ENCODE assay signal across 18 cellular contexts in the genomic region with DNA sequence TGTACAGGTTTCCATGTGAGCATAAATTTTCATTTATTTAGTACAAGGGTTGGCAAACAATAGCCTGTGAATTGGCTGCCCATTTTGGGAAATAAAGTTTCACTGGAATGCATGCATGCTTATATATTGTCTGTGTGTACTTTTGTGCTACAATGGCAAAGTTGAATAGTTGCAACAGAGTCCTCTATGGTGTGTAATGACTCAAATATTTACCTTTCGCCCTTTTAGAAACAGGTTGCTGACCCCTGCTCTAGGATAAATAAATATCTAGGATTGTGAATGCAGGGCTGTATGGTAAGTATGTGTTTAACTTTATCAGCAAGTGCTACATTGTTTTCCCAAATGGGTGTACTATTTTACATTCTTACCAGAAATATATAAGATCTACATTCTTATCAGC. TPM values are rescaled to one million over a fixed set of nuclear protein-coding genes. Genes with fewer than 3 reads are reported as not detected.
DNase-seq lines count a peak whose midpoint lies in the region; ATAC-seq, FAIRE-seq and TF ChIP-seq lines count a peak whose summit lies in the region.
"Had no signal": no experiment of that assay in that cellular context is flagged by ENCODE, and none has a peak within 500 bp of the region (broad histone marks: within the 10 kb centered on the region; RNA-seq: fewer than 3 reads in every experiment).

No MANE protein-coding gene starts in this region.

- no TSS peak for BruUV-seq in GM12878 (replicated peaks; lab: Mats Ljungman, UMichigan)

- peak; percentile 56 for DNase-seq in HuH-7 (ENCODE audit: low spot score)
- DNase-seq in NCI-H748 (lab: John Stamatoyannopoulos, UW; ENCODE audit: unreplicated experiment): peak; percentile 43
- DNase-seq in GM12878 (ENCODE audit: low read depth, low spot score): no peak
- no peak for DNase-seq in Right ventricle myocardium inferior (ENCODE audit: missing footprints)
- DNase-seq in D341Med (ENCODE audit: low spot score): no peak
- DNase-seq in heart left ventricle: no peak
- DNase-seq: ACHN; Calu3; CD4-positive, CD25-positive, alpha-beta regulatory T cell; DND-41; GDM1; HCEC 1CT; HFFc6; IMR-90 had no signal

- H4K20me1 ChIP-seq in GM12878 (ENCODE audit: control insufficient read depth, insufficient read depth): no peaks in the 10 kb centered on the region
- H4K20me1 ChIP-seq: BLaER1 treated with 17β-estradiol and CSF1 and Interleukin-3, amounts not matched to agents 10 nM and 100 nM had no signal

- in situ Hi-C loops in GM12878 (cut with MboI): no loop called here

- ATAC-seq in GM12878: no peak
- ATAC-seq in Right ventricle myocardium inferior: no peak
- ATAC-seq in heart left ventricle: no peak

- TF ChIP-seq RAD21 in GM12878 (IDR thresholded peaks at IDR 0.05; ENCODE audit: insufficient read depth, low read depth, low read length) (no peak), liver (IDR thresholded peaks at IDR 0.05) (peak; percentile 4 to 19)

- H3K4me3 ChIP-seq in GM12878 (no peak overlapping the region), liver (ENCODE audit: low read depth in 1 of 3, low read length in 3 of 3) (no peak overlapping the region), heart left ventricle (no peak overlapping the region)
- H3K4me3 ChIP-seq: BLaER1 treated with 17β-estradiol and CSF1 and Interleukin-3, amounts not matched to agents 10 nM and 100 nM had no signal

- H3K79me2 ChIP-seq in GM12878 (ENCODE audit: control insufficient read depth, insufficient read depth, low read length): no peaks in the 10 kb centered on the region

- intact Hi-C loops in GM12878 (cut with micrococcal nuclease; ENCODE audit: unreplicated experiment): no loop called here
- intact Hi-C loops in Right ventricle myocardium inferior (cut with DNase I): no loop called here
- intact Hi-C loops in heart left ventricle (cut with DNase I): no loop called here

- RAD21 ChIA-PET in GM12878 (lab: Charles Lee; ENCODE audit: unreplicated experiment): no interaction called here

- H3K4me2 ChIP-seq in GM12878 (ENCODE audit: control insufficient read depth, insufficient read depth): no peak overlapping the region
- H3K4me2 ChIP-seq: BLaER1 treated with 17β-estradiol and CSF1 and Interleukin-3, amounts not matched to agents 10 nM and 100 nM had no signal

- FAIRE-seq in GM12878 (lab: Jason Lieb, UNC): peak; percentile 61
- FAIRE-seq: GM19239, HTR-8/SVneo had no signal

- H3K9ac ChIP-seq in GM12878 (ENCODE audit: control insufficient read depth, insufficient read depth, low read length) (no peak overlapping the region), liver (ENCODE audit: low read depth in 1 of 2, low read length in 2 of 2) (no peak overlapping the region)
- H3K9ac ChIP-seq: BLaER1 treated with 17β-estradiol and CSF1 and Interleukin-3, amounts not matched to agents 10 nM and 100 nM had no signal

- no peak for TF ChIP-seq EP300 in GM12878 (IDR thresholded peaks at IDR 0.05; ENCODE audit: borderline replicate concordance in 1 of 2, control insufficient read depth in 1 of 2, low read depth in 2 of 2, low read length in 2 of 2)

- no peaks in the 10 kb centered on the region for H3K27me3 ChIP-seq in GM12878 (replicated peaks in 1 of 2; ENCODE audit: control insufficient read depth in 2 of 2, insufficient read depth in 2 of 2, low read length in 1 of 2)
- no peaks in the 10 kb centered on the region for H3K27me3 ChIP-seq in liver (ENCODE audit: control insufficient read depth in 4 of 4, insufficient read depth in 4 of 4, low read length in 3 of 4)
- H3K27me3 ChIP-seq in heart left ventricle: no peaks in the 10 kb centered on the region
- H3K27me3 ChIP-seq: BLaER1 treated with 17β-estradiol and CSF1 and Interleukin-3, amounts not matched to agents 10 nM and 100 nM had no signal

- no peak overlapping the region for H2AFZ ChIP-seq in GM12878 (ENCODE audit: control insufficient read depth, low read depth, low read length)

- no peak overlapping the region for H3K27ac ChIP-seq in GM12878 (ENCODE audit: control insufficient read depth, insufficient read depth)
- no peak overlapping the region for H3K27ac ChIP-seq in liver (ENCODE audit: low read depth in 1 of 2, low read length in 2 of 2)
- no peak overlapping the region for H3K27ac ChIP-seq in heart left ventricle
- H3K27ac ChIP-seq: BLaER1 treated with 17β-estradiol and CSF1 and Interleukin-3, amounts not matched to agents 10 nM and 100 nM had no signal

- WGBS in GM12878 (ENCODE audit: insufficient coverage, insufficient replicate concordance, low lambda C conversion rate, missing lambda C conversion rate): 100% methylated on average over 1 of the region's 1 CpG
- WGBS in liver: 37% methylated on average over 1 of the region's 1 CpG
- WGBS in heart left ventricle, 4 donors: 87 to 99% (median 96%) methylated on average over 1 of the region's 1 CpG

- TF ChIP-seq CTCF in GM12878 (IDR thresholded peaks at IDR 0.05 in 2 of 3, conservative IDR thresholded peaks at IDR 0.05 in 1 of 3; ENCODE audit: control insufficient read depth in 2 of 3, extremely low read depth in 1 of 3, insufficient read depth in 1 of 3, low read depth in 3 of 3, low read length in 3 of 3) (no peak), liver (IDR thresholded peaks at IDR 0.05; ENCODE audit: low read depth, low read length, missing input control) (no peak), heart left ventricle (IDR thresholded peaks at IDR 0.05) (no peak)

- H3K4me1 ChIP-seq in GM12878 (ENCODE audit: control insufficient read depth, insufficient read depth, low read length): no peaks in the 10 kb centered on the region
- H3K4me1 ChIP-seq in liver (ENCODE audit: control insufficient read depth in 4 of 4, insufficient read depth in 4 of 4, low read length in 3 of 4): no peaks in the 10 kb centered on the region
- H3K4me1 ChIP-seq in heart left ventricle: peaks cover 0 to 3% (median 0%) of the 10 kb centered on the region in 12 donors
- H3K4me1 ChIP-seq: BLaER1 treated with 17β-estradiol and CSF1 and Interleukin-3, amounts not matched to agents 10 nM and 100 nM had no signal

- TF ChIP-seq POLR2A in GM12878 (IDR thresholded peaks at IDR 0.05; ENCODE audit: low read depth, low read length): no peak
- TF ChIP-seq POLR2A in heart left ventricle (IDR thresholded peaks at IDR 0.05): no peak

- H3K9me3 ChIP-seq in GM12878 (replicated peaks; ENCODE audit: control insufficient read depth, insufficient read depth, low read length): no peaks in the 10 kb centered on the region
- H3K9me3 ChIP-seq in liver (ENCODE audit: control insufficient read depth in 4 of 4, low read length in 3 of 4): no peaks in the 10 kb centered on the region
- peaks cover 0 to 13% (median 0%) of the 10 kb centered on the region in 12 donors for H3K9me3 ChIP-seq in heart left ventricle

- SMC1A ChIA-PET in GM12878 (lab: Charles Lee; ENCODE audit: uncharacterized antibody, unreplicated experiment): interaction anchor here (0.6 kb wide), 1 partner anchor 10 kb away, joined by 3 read pairs; no protein-coding TSS in a partner anchor

- POLR2A ChIA-PET in GM12878 (lab: Charles Lee): no interaction called here

- H3K36me3 ChIP-seq in GM12878 (ENCODE audit: control insufficient read depth in 2 of 2, insufficient read depth in 2 of 2, low read length in 1 of 2) (no peaks in the 10 kb centered on the region), liver (ENCODE audit: control insufficient read depth in 4 of 4, insufficient read depth in 3 of 4, low read depth in 1 of 4, low read length in 3 of 4) (peaks cover 0 to 4% (median 0%) of the 10 kb centered on the region in 4 donors), heart left ventricle (no peaks in the 10 kb centered on the region)

- CTCF ChIA-PET in GM12878 (lab: Yijun Ruan, JAX): no interaction called here

RNA-seq across cellular contexts. Expression of a gene that starts 47.2 kb away (rescaled TPM):
- 45.0 and 45.6 TPM in 2 replicates for total RNA-seq in GM12878 (2013; cell fraction: nucleolus; rRNA removed)
- total RNA-seq in GM12878 (2014; rRNA removed) (12.1 and 18.1 TPM in 2 replicates), GM12878 (2014; rRNA removed; fragmentation: Illumina TruSeq; extraction: Trizol) (26.2 and 27.5 TPM in 2 replicates), GM12878 (2021) (14.8 and 15.1 TPM in 2 replicates), liver (1 to 10 TPM; 3.3 to 4.9 TPM), Right ventricle myocardium inferior (7.9 TPM), heart left ventricle (10 to 100 TPM in 3 of 9 donors, 1 to 10 TPM in 6; 3.3 to 50.5 (median 8.0) TPM)
- polyA plus RNA-seq in GM12878 (2011; ENCODE audit: low read depth): 10.9 TPM
- polyA plus RNA-seq in GM12878 (2011; rRNA removed) (17.9 and 31.5 TPM in 2 replicates), GM12878 (2014; fragmentation: Illumina TruSeq; extraction: Trizol) (25.4 and 33.7 TPM in 2 replicates), GM12878 (2014; fragmentation: Nextera tagmentation; extraction: Ambion mirVana) (10 to 100 TPM; 49.2 to 53.6 TPM), GM12878 (2014; rRNA removed) (10.9 and 14.3 TPM in 2 replicates), GM12878 (2016; fragmentation: Nextera tagmentation; extraction: Ambion mirVana) (10 to 100 TPM; 28.6 to 29.1 TPM), liver (1 to 10 TPM; 2.3 to 2.6 TPM), heart left ventricle (10 to 100 TPM in 1 of 2 donors, 1 to 10 TPM in 1; 3.4 to 22.0 TPM)
- polyA plus RNA-seq in GM12878 (2011; cell fraction: cytosol; rRNA removed): 4.2 and 4.8 TPM in 2 replicates
- polyA plus RNA-seq in GM12878 (2011; cell fraction: nucleus; rRNA removed): 4.7 and 6.1 TPM in 2 replicates
- polyA plus RNA-seq in GM12878 (2012): 13.5 and 15.4 TPM in 2 replicates
- polyA minus RNA-seq in GM12878 (2011; rRNA and poly(A)+ RNA removed): 5.3 and 7.0 TPM in 2 replicates
- polyA minus RNA-seq in GM12878 (2011; cell fraction: cytosol; rRNA and poly(A)+ RNA removed): 2.7 and 2.8 TPM in 2 replicates
- 12.7 and 22.9 TPM in 2 replicates for polyA minus RNA-seq in GM12878 (2011; cell fraction: nucleus; rRNA and poly(A)+ RNA removed)

RNA-seq across cellular contexts. Expression of a gene that starts 47.4 kb away (rescaled TPM):
- total RNA-seq in GM12878 (2013; cell fraction: nucleolus; rRNA removed): 44.0 and 45.8 TPM in 2 replicates
- total RNA-seq in GM12878 (2014; rRNA removed) (31.0 and 33.8 TPM in 2 replicates), GM12878 (2014; rRNA removed; fragmentation: Illumina TruSeq; extraction: Trizol) (36.9 and 40.0 TPM in 2 replicates), GM12878 (2021) (64.9 and 69.7 TPM in 2 replicates), liver (10 to 100 TPM; 31.8 to 42.4 TPM), Right ventricle myocardium inferior (53.9 TPM), heart left ventricle (10 to 100 TPM; 21.4 to 62.7 (median 48.4) TPM)
- polyA plus RNA-seq in GM12878 (2011; ENCODE audit: low read depth): 18.7 TPM
- polyA plus RNA-seq in GM12878 (2011; rRNA removed) (106 and 171 TPM in 2 replicates), GM12878 (2014; fragmentation: Illumina TruSeq; extraction: Trizol) (53.2 and 65.7 TPM in 2 replicates), GM12878 (2014; fragmentation: Nextera tagmentation; extraction: Ambion mirVana) (100 to 1,000 TPM; 314 to 363 TPM), GM12878 (2014; rRNA removed) (28.5 and 29.5 TPM in 2 replicates), GM12878 (2016; fragmentation: Nextera tagmentation; extraction: Ambion mirVana) (100 to 1,000 TPM; 180 to 190 TPM), liver (10 to 100 TPM; 27.0 to 55.2 TPM), heart left ventricle (10 to 100 TPM; 16.7 to 49.0 TPM)
- polyA plus RNA-seq in GM12878 (2011; cell fraction: cytosol; rRNA removed): 15.7 and 21.1 TPM in 2 replicates
- 20.3 and 21.7 TPM in 2 replicates for polyA plus RNA-seq in GM12878 (2011; cell fraction: nucleus; rRNA removed)
- 48.7 and 57.1 TPM in 2 replicates for polyA plus RNA-seq in GM12878 (2012)
- 11.8 and 16.7 TPM in 2 replicates for polyA minus RNA-seq in GM12878 (2011; rRNA and poly(A)+ RNA removed)
- polyA minus RNA-seq in GM12878 (2011; cell fraction: cytosol; rRNA and poly(A)+ RNA removed): 4.0 and 7.4 TPM in 2 replicates
- 15.8 and 21.0 TPM in 2 replicates for polyA minus RNA-seq in GM12878 (2011; cell fraction: nucleus; rRNA and poly(A)+ RNA removed)

Comparison
In these comparisons a context has a peak if more than half of its experiments do, and no peak if none do; other contexts are left out.
1. DNase-seq: peak in HuH-7 (single experiment) and NCI-H748 (single experiment); none in GM12878 (single experiment), Right ventricle myocardium inferior (single experiment), D341Med (single experiment) and heart left ventricle (0 of 5).